ENCODE assay signal across 1 cellular context in genomic region chr1:154493276-154493675, GRCh38.
TF ChIP-seq lines count a peak whose summit lies in the region.

No MANE protein-coding gene starts in this region.

TF ChIP-seq in GM12878, 131 proteins besides CTCF, POLR2A, EP300 and RAD21 (continues in another document):
- TF ChIP-seq CBFB (IDR thresholded peaks at IDR 0.05; ENCODE audit: low read depth) (no peak), HCFC1 (IDR thresholded peaks at IDR 0.05; ENCODE audit: low read length) (no peak), EED (IDR thresholded peaks at IDR 0.05; ENCODE audit: low read depth) (0 out of 2 replicates have a peak, but pooled peaks have one; percentile 51), MTA2 (IDR thresholded peaks at IDR 0.05; ENCODE audit: low read depth) (no peak), FOXK2 (IDR thresholded peaks at IDR 0.05) (no peak), MAX (IDR thresholded peaks at IDR 0.05; ENCODE audit: low read depth, low read length) (no peak), POLR2AphosphoS2 (IDR thresholded peaks at IDR 0.05; ENCODE audit: low read depth, low read length) (no peak), IKZF1 (conservative IDR thresholded peaks at IDR 0.05) (0 out of 2 replicates have a peak, but pooled peaks have one; percentile 26), SMAD1 (IDR thresholded peaks at IDR 0.05; ENCODE audit: low read depth, partially characterized antibody) (no peak), E2F8 (IDR thresholded peaks at IDR 0.05; ENCODE audit: low read depth, partially characterized antibody) (no peak), SPI1 (IDR thresholded peaks at IDR 0.05; ENCODE audit: borderline replicate concordance, insufficient read depth, low read depth, low read length) (peak; percentile 47; the same call in 1 of the 2 replicates), DPF2 (IDR thresholded peaks at IDR 0.05) (no peak), CHD1 (IDR thresholded peaks at IDR 0.05; ENCODE audit: low read depth, low read length) (no peak), HDGF (IDR thresholded peaks at IDR 0.05) (no peak), YY1 (IDR thresholded peaks at IDR 0.05; ENCODE audit: low read depth, low read length) (0 out of 2 replicates have a peak, but pooled peaks have one; percentile 11), GATAD2B (conservative IDR thresholded peaks at IDR 0.05; ENCODE audit: low read depth) (no peak), CHD4 (IDR thresholded peaks at IDR 0.05) (no peak), ZBTB4 (CRISPR knock-in tag; IDR thresholded peaks at IDR 0.05) (no peak), NR2C2 (IDR thresholded peaks at IDR 0.05; ENCODE audit: borderline replicate concordance, control insufficient read depth, insufficient read length, low read depth) (no peak), IRF3 (IDR thresholded peaks at IDR 0.05) (no peak), MXI1 (IDR thresholded peaks at IDR 0.05; ENCODE audit: low read depth, low read length) (no peak), RFX5 (IDR thresholded peaks at IDR 0.05; ENCODE audit: low read depth, low read length) (no peak), RB1 (IDR thresholded peaks at IDR 0.05; ENCODE audit: borderline replicate concordance) (no peak), WRNIP1 (IDR thresholded peaks at IDR 0.05; ENCODE audit: borderline replicate concordance, low read depth, low read length) (no peak), PBX3 (IDR thresholded peaks at IDR 0.05; ENCODE audit: insufficient replicate concordance, low read depth, low read length) (no peak), ZNF592 (IDR thresholded peaks at IDR 0.05) (no peak), BMI1 (IDR thresholded peaks at IDR 0.05; ENCODE audit: borderline replicate concordance) (no peak), TCF3 (IDR thresholded peaks at IDR 0.05; ENCODE audit: borderline replicate concordance, insufficient read depth, low read depth, low read length) (no peak), ETV6 (conservative IDR thresholded peaks at IDR 0.05 in 1 of 2, IDR thresholded peaks at IDR 0.05 in 1 of 2; ENCODE audit: borderline replicate concordance in 1 of 2, low read depth in 1 of 2) (peak in 1 of 2 experiments; percentile 93; a peak in 2 of 4 replicates), KAT2A (conservative IDR thresholded peaks at IDR 0.05; ENCODE audit: control insufficient read depth, low read depth, low read length) (no peak), NFIC (IDR thresholded peaks at IDR 0.05; ENCODE audit: low read depth, low read length) (no peak), ZNF384 (IDR thresholded peaks at IDR 0.05; ENCODE audit: borderline replicate concordance, low read depth, low read length) (no peak)
- TF ChIP-seq, protein P1, sequence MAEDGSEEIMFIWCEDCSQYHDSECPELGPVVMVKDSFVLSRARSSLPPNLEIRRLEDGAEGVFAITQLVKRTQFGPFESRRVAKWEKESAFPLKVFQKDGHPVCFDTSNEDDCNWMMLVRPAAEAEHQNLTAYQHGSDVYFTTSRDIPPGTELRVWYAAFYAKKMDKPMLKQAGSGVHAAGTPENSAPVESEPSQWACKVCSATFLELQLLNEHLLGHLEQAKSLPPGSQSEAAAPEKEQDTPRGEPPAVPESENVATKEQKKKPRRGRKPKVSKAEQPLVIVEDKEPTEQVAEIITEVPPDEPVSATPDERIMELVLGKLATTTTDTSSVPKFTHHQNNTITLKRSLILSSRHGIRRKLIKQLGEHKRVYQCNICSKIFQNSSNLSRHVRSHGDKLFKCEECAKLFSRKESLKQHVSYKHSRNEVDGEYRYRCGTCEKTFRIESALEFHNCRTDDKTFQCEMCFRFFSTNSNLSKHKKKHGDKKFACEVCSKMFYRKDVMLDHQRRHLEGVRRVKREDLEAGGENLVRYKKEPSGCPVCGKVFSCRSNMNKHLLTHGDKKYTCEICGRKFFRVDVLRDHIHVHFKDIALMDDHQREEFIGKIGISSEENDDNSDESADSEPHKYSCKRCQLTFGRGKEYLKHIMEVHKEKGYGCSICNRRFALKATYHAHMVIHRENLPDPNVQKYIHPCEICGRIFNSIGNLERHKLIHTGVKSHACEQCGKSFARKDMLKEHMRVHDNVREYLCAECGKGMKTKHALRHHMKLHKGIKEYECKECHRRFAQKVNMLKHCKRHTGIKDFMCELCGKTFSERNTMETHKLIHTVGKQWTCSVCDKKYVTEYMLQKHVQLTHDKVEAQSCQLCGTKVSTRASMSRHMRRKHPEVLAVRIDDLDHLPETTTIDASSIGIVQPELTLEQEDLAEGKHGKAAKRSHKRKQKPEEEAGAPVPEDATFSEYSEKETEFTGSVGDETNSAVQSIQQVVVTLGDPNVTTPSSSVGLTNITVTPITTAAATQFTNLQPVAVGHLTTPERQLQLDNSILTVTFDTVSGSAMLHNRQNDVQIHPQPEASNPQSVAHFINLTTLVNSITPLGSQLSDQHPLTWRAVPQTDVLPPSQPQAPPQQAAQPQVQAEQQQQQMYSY (CRISPR knock-in tag; IDR thresholded peaks at IDR 0.05) = no peak
- TF ChIP-seq, protein P2, sequence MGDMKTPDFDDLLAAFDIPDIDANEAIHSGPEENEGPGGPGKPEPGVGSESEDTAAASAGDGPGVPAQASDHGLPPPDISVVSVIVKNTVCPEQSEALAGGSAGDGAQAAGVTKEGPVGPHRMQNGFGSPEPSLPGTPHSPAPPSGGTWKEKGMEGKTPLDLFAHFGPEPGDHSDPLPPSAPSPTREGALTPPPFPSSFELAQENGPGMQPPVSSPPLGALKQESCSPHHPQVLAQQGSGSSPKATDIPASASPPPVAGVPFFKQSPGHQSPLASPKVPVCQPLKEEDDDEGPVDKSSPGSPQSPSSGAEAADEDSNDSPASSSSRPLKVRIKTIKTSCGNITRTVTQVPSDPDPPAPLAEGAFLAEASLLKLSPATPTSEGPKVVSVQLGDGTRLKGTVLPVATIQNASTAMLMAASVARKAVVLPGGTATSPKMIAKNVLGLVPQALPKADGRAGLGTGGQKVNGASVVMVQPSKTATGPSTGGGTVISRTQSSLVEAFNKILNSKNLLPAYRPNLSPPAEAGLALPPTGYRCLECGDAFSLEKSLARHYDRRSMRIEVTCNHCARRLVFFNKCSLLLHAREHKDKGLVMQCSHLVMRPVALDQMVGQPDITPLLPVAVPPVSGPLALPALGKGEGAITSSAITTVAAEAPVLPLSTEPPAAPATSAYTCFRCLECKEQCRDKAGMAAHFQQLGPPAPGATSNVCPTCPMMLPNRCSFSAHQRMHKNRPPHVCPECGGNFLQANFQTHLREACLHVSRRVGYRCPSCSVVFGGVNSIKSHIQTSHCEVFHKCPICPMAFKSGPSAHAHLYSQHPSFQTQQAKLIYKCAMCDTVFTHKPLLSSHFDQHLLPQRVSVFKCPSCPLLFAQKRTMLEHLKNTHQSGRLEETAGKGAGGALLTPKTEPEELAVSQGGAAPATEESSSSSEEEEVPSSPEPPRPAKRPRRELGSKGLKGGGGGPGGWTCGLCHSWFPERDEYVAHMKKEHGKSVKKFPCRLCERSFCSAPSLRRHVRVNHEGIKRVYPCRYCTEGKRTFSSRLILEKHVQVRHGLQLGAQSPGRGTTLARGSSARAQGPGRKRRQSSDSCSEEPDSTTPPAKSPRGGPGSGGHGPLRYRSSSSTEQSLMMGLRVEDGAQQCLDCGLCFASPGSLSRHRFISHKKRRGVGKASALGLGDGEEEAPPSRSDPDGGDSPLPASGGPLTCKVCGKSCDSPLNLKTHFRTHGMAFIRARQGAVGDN (IDR thresholded peaks at IDR 0.05) = no peak
- TF ChIP-seq, protein P3, sequence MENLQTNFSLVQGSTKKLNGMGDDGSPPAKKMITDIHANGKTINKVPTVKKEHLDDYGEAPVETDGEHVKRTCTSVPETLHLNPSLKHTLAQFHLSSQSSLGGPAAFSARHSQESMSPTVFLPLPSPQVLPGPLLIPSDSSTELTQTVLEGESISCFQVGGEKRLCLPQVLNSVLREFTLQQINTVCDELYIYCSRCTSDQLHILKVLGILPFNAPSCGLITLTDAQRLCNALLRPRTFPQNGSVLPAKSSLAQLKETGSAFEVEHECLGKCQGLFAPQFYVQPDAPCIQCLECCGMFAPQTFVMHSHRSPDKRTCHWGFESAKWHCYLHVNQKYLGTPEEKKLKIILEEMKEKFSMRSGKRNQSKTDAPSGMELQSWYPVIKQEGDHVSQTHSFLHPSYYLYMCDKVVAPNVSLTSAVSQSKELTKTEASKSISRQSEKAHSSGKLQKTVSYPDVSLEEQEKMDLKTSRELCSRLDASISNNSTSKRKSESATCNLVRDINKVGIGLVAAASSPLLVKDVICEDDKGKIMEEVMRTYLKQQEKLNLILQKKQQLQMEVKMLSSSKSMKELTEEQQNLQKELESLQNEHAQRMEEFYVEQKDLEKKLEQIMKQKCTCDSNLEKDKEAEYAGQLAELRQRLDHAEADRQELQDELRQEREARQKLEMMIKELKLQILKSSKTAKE (IDR thresholded peaks at IDR 0.05; ENCODE audit: low read depth, poor library complexity, severe bottlenecking) = no peak
